ENCODE assay signal across 29 cellular contexts in genomic region chr1:4261327-4261726, GRCh38.
"Had no signal": no experiment of that assay in that cellular context is flagged by ENCODE, and none has a peak within 500 bp of the region (broad histone marks: within the 10 kb centered on the region; RNA-seq: fewer than 3 reads in every experiment).

No MANE protein-coding gene starts in this region.

- H3K4me3 Mint-ChIP-seq: stimulated activated effector memory CD8-positive, alpha-beta T cell treated with anti-CD3 and anti-CD28 coated beads, Interleukin-12 subunit alpha, Interleukin-12 subunit beta, amount 100 ng/mL, for 72 hours; stimulated activated memory B cell treated with anti-CD40 and anti-IgM and Interleukin-4, amounts not matched to agents 10 μg/mL and 1 μg/mL and 100 μg/mL, for 72 hours; stimulated activated naive B cell treated with anti-CD40 and anti-IgM and Interleukin-4, amounts not matched to agents 10 μg/mL and 1 μg/mL and 100 μg/mL, for 72 hours; stimulated activated naive CD8-positive, alpha-beta T cell treated with anti-CD3 and anti-CD28 coated beads, Interleukin-15, amount 100 ng/mL, for 72 hours; stimulated activated naive CD8-positive, alpha-beta T cell treated with anti-CD3 and anti-CD28 coated beads, Interleukin-15, Interleukin-2, amounts not matched to agents 100 ng/mL and 50 ng/mL, for 24 hours; type B pancreatic cell had no signal

- FAIRE-seq: urothelium cell line had no signal

- H3K4me3 ChIP-seq: stomach, suprapubic skin, testis, thoracic aorta, thyroid gland, tibial artery, tibial nerve, transverse colon, upper lobe of left lung, upper lobe of right lung, uterus, vagina had no signal

- H3K4me1 ChIP-seq: stomach, suprapubic skin, testis, thyroid gland, tibial artery, tibial nerve, transverse colon, upper lobe of left lung, upper lobe of right lung, uterus, vagina had no signal

- H3K27ac ChIP-seq: stomach, suprapubic skin, testis, thoracic aorta, thyroid gland, tibial artery, tibial nerve, transverse colon, upper lobe of left lung, upper lobe of right lung, uterus, vagina had no signal

- H3K36me3 Mint-ChIP-seq: stimulated activated effector memory CD8-positive, alpha-beta T cell treated with anti-CD3 and anti-CD28 coated beads, Interleukin-12 subunit alpha, Interleukin-12 subunit beta, amount 100 ng/mL, for 72 hours; stimulated activated memory B cell treated with anti-CD40 and anti-IgM and Interleukin-4, amounts not matched to agents 10 μg/mL and 1 μg/mL and 100 μg/mL, for 72 hours had no signal

- H3K27ac Mint-ChIP-seq: stimulated activated effector memory CD8-positive, alpha-beta T cell treated with anti-CD3 and anti-CD28 coated beads, Interleukin-12 subunit alpha, Interleukin-12 subunit beta, amount 100 ng/mL, for 72 hours; stimulated activated memory B cell treated with anti-CD40 and anti-IgM and Interleukin-4, amounts not matched to agents 10 μg/mL and 1 μg/mL and 100 μg/mL, for 72 hours; stimulated activated naive B cell treated with anti-CD40 and anti-IgM and Interleukin-4, amounts not matched to agents 10 μg/mL and 1 μg/mL and 100 μg/mL, for 72 hours; stimulated activated naive CD8-positive, alpha-beta T cell treated with anti-CD3 and anti-CD28 coated beads, Interleukin-15, amount 100 ng/mL, for 72 hours; stimulated activated naive CD8-positive, alpha-beta T cell treated with anti-CD3 and anti-CD28 coated beads, Interleukin-15, Interleukin-2, amounts not matched to agents 100 ng/mL and 50 ng/mL, for 24 hours; type B pancreatic cell had no signal

- H3K9me3 ChIP-seq: testis, thyroid gland, uterus, vagina had no signal

- H3K4me1 Mint-ChIP-seq: stimulated activated effector memory CD8-positive, alpha-beta T cell treated with anti-CD3 and anti-CD28 coated beads, Interleukin-12 subunit alpha, Interleukin-12 subunit beta, amount 100 ng/mL, for 72 hours; stimulated activated memory B cell treated with anti-CD40 and anti-IgM and Interleukin-4, amounts not matched to agents 10 μg/mL and 1 μg/mL and 100 μg/mL, for 72 hours; stimulated activated naive CD8-positive, alpha-beta T cell treated with anti-CD3 and anti-CD28 coated beads, Interleukin-15, amount 100 ng/mL, for 72 hours had no signal

- H3K27me3 ChIP-seq: testis, thyroid gland, tibial artery, tibial nerve, transverse colon, upper lobe of left lung, uterus, vagina had no signal

- ATAC-seq: stimulated activated effector memory CD8-positive, alpha-beta T cell treated with anti-CD3 and anti-CD28 coated beads, Interleukin-12 subunit alpha, Interleukin-12 subunit beta, amount 100 ng/mL, for 72 hours; stimulated activated memory B cell treated with anti-CD40 and anti-IgM and Interleukin-4, amounts not matched to agents 10 μg/mL and 1 μg/mL and 100 μg/mL, for 72 hours; stimulated activated naive B cell treated with anti-CD40 and anti-IgM and Interleukin-4, amounts not matched to agents 10 μg/mL and 1 μg/mL and 100 μg/mL, for 72 hours; stimulated activated naive CD8-positive, alpha-beta T cell treated with anti-CD3 and anti-CD28 coated beads, Interleukin-15, amount 100 ng/mL, for 72 hours; stimulated activated naive CD8-positive, alpha-beta T cell treated with anti-CD3 and anti-CD28 coated beads, Interleukin-15, Interleukin-2, amounts not matched to agents 100 U/mL and 50 U/mL, for 24 hours; upper lobe of right lung had no signal

- DNase-seq: stimulated activated CD4-positive, alpha-beta T cell treated with anti-CD3 and anti-CD28 coated beads, Interleukin-2, amount 100 ng/mL, for 48 hours; stimulated activated CD4-positive, alpha-beta T cell treated with anti-CD3 and anti-CD28 coated beads, Interleukin-4, amount 100 ng/mL, for 1 hour; stimulated activated CD4-positive, alpha-beta T cell treated with anti-CD3 and anti-CD28 coated beads, Interleukin-4, amount 100 ng/mL, for 24 hours; stimulated activated CD4-positive, alpha-beta T cell treated with anti-CD3 and anti-CD28 coated beads, Interleukin-4, amount 100 ng/mL, for 4 hours; stimulated activated CD8-positive, alpha-beta memory T cell treated with anti-CD3 and anti-CD28 coated beads, Interleukin-4, amount 100 ng/mL, for 48 hours; stimulated activated naive B cell treated with anti-CD40 and anti-IgM and Interleukin-4, amounts not matched to agents 10 μg/mL and 1 μg/mL and 100 μg/mL, for 72 hours; stimulated activated naive CD4-positive, alpha-beta T cell; stimulated activated naive CD4-positive, alpha-beta T cell treated with Interleukin-2 at 50 U/mL for 16 hours; stimulated activated naive CD8-positive, alpha-beta T cell treated with anti-CD3 and anti-CD28 coated beads, Interleukin-15, amount 100 ng/mL, for 72 hours; stimulated activated naive CD8-positive, alpha-beta T cell treated with anti-CD3 and anti-CD28 coated beads, Interleukin-15, Interleukin-2, amounts not matched to agents 100 U/mL and 50 U/mL, for 24 hours; stomach; substantia nigra; testis; thyroid gland; tibial artery; transverse colon; trophoblast cell; upper lobe of left lung; upper lobe of right lung; uterus had no signal

- H3K36me3 ChIP-seq: stomach, suprapubic skin, thoracic aorta, thyroid gland, tibial artery, tibial nerve, transverse colon, upper lobe of left lung, upper lobe of right lung, uterus, vagina had no signal
